Comparison of ENCODE assay signal across 2 cellular contexts in the genomic region with DNA sequence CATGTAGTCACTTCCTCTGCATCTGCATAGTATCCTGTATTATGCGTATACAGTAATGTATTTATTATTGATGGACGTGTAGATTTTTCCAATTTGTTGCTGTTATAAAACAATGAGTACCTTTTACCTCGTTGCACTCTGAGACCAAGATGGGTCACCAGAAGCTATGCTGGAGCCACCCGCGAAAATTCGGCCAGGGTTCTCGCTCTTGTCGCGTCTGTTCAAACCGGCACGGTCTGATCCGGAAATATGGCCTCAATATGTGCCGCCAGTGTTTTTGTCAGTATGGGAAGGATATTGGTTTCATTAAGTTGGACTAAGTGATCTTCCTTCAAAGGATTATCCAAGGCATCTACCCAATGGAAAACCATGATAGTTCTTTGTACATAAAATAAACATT.
TF ChIP-seq lines count a peak whose summit lies in the region.

No MANE protein-coding gene starts in this region.

TF ChIP-seq in SK-N-SH, 30 proteins besides CTCF, POLR2A, EP300 and RAD21 (continued from another document):
- TF ChIP-seq, protein P1, sequence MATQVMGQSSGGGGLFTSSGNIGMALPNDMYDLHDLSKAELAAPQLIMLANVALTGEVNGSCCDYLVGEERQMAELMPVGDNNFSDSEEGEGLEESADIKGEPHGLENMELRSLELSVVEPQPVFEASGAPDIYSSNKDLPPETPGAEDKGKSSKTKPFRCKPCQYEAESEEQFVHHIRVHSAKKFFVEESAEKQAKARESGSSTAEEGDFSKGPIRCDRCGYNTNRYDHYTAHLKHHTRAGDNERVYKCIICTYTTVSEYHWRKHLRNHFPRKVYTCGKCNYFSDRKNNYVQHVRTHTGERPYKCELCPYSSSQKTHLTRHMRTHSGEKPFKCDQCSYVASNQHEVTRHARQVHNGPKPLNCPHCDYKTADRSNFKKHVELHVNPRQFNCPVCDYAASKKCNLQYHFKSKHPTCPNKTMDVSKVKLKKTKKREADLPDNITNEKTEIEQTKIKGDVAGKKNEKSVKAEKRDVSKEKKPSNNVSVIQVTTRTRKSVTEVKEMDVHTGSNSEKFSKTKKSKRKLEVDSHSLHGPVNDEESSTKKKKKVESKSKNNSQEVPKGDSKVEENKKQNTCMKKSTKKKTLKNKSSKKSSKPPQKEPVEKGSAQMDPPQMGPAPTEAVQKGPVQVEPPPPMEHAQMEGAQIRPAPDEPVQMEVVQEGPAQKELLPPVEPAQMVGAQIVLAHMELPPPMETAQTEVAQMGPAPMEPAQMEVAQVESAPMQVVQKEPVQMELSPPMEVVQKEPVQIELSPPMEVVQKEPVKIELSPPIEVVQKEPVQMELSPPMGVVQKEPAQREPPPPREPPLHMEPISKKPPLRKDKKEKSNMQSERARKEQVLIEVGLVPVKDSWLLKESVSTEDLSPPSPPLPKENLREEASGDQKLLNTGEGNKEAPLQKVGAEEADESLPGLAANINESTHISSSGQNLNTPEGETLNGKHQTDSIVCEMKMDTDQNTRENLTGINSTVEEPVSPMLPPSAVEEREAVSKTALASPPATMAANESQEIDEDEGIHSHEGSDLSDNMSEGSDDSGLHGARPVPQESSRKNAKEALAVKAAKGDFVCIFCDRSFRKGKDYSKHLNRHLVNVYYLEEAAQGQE (IDR thresholded peaks at IDR 0.05; ENCODE audit: low read depth, low read length): no peak
- no peak for TF ChIP-seq GATA2 (CRISPR knock-in tag; IDR thresholded peaks at IDR 0.05)
- no peak for TF ChIP-seq YY1 (IDR thresholded peaks at IDR 0.05; ENCODE audit: low read depth)
- no peak for TF ChIP-seq RXRA (IDR thresholded peaks at IDR 0.05; ENCODE audit: borderline replicate concordance, low read depth)
- TF ChIP-seq MXI1 (IDR thresholded peaks at IDR 0.05; ENCODE audit: low read depth, low read length): no peak
- no peak for TF ChIP-seq RFX5 (IDR thresholded peaks at IDR 0.05; ENCODE audit: low read length)
- TF ChIP-seq RCOR1 (IDR thresholded peaks at IDR 0.05; ENCODE audit: low read length): no peak
- TF ChIP-seq TCF12 (IDR thresholded peaks at IDR 0.05): no peak
- TF ChIP-seq, protein P2, sequence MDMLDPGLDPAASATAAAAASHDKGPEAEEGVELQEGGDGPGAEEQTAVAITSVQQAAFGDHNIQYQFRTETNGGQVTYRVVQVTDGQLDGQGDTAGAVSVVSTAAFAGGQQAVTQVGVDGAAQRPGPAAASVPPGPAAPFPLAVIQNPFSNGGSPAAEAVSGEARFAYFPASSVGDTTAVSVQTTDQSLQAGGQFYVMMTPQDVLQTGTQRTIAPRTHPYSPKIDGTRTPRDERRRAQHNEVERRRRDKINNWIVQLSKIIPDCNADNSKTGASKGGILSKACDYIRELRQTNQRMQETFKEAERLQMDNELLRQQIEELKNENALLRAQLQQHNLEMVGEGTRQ (IDR thresholded peaks at IDR 0.05; ENCODE audit: borderline replicate concordance, low read depth, low read length): no peak
- no peak for TF ChIP-seq FOXM1 (IDR thresholded peaks at IDR 0.05; ENCODE audit: low read depth)
- no peak for TF ChIP-seq ELF1 (IDR thresholded peaks at IDR 0.05)
- TF ChIP-seq TAF1 (IDR thresholded peaks at IDR 0.05; ENCODE audit: borderline replicate concordance, low read depth, low read length): no peak
- no peak for TF ChIP-seq JUND (IDR thresholded peaks at IDR 0.05)
- no peak for TF ChIP-seq GABPA (IDR thresholded peaks at IDR 0.05; ENCODE audit: low read depth)
- TF ChIP-seq, protein P3, sequence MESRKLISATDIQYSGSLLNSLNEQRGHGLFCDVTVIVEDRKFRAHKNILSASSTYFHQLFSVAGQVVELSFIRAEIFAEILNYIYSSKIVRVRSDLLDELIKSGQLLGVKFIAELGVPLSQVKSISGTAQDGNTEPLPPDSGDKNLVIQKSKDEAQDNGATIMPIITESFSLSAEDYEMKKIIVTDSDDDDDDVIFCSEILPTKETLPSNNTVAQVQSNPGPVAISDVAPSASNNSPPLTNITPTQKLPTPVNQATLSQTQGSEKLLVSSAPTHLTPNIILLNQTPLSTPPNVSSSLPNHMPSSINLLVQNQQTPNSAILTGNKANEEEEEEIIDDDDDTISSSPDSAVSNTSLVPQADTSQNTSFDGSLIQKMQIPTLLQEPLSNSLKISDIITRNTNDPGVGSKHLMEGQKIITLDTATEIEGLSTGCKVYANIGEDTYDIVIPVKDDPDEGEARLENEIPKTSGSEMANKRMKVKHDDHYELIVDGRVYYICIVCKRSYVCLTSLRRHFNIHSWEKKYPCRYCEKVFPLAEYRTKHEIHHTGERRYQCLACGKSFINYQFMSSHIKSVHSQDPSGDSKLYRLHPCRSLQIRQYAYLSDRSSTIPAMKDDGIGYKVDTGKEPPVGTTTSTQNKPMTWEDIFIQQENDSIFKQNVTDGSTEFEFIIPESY (IDR thresholded peaks at IDR 0.05; ENCODE audit: borderline replicate concordance, low read depth): no peak
- TF ChIP-seq, protein P4, sequence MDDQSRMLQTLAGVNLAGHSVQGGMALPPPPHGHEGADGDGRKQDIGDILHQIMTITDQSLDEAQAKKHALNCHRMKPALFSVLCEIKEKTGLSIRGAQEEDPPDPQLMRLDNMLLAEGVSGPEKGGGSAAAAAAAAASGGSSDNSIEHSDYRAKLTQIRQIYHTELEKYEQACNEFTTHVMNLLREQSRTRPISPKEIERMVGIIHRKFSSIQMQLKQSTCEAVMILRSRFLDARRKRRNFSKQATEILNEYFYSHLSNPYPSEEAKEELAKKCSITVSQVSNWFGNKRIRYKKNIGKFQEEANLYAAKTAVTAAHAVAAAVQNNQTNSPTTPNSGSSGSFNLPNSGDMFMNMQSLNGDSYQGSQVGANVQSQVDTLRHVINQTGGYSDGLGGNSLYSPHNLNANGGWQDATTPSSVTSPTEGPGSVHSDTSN (IDR thresholded peaks at IDR 0.05): no peak

TF ChIP-seq in SK-N-SH treated with all-trans-retinoic acid at 6 μM for 48 hours, 23 proteins besides CTCF, POLR2A, EP300 and RAD21 (continued from another document):
- TF ChIP-seq BACH2 (CRISPR knock-in tag; IDR thresholded peaks at IDR 0.05; ENCODE audit: borderline replicate concordance) (no peak), ZNF8 (CRISPR knock-in tag; IDR thresholded peaks at IDR 0.05) (no peak), SNAI2 (CRISPR knock-in tag; IDR thresholded peaks at IDR 0.05) (no peak), RARB (CRISPR knock-in tag; IDR thresholded peaks at IDR 0.05) (no peak), ESRRG (CRISPR knock-in tag; IDR thresholded peaks at IDR 0.05) (no peak)
- TF ChIP-seq, protein P5, sequence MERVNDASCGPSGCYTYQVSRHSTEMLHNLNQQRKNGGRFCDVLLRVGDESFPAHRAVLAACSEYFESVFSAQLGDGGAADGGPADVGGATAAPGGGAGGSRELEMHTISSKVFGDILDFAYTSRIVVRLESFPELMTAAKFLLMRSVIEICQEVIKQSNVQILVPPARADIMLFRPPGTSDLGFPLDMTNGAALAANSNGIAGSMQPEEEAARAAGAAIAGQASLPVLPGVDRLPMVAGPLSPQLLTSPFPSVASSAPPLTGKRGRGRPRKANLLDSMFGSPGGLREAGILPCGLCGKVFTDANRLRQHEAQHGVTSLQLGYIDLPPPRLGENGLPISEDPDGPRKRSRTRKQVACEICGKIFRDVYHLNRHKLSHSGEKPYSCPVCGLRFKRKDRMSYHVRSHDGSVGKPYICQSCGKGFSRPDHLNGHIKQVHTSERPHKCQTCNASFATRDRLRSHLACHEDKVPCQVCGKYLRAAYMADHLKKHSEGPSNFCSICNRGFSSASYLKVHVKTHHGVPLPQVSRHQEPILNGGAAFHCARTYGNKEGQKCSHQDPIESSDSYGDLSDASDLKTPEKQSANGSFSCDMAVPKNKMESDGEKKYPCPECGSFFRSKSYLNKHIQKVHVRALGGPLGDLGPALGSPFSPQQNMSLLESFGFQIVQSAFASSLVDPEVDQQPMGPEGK (CRISPR knock-in tag; IDR thresholded peaks at IDR 0.05; ENCODE audit: borderline replicate concordance): no peak
- TF ChIP-seq, protein P6, sequence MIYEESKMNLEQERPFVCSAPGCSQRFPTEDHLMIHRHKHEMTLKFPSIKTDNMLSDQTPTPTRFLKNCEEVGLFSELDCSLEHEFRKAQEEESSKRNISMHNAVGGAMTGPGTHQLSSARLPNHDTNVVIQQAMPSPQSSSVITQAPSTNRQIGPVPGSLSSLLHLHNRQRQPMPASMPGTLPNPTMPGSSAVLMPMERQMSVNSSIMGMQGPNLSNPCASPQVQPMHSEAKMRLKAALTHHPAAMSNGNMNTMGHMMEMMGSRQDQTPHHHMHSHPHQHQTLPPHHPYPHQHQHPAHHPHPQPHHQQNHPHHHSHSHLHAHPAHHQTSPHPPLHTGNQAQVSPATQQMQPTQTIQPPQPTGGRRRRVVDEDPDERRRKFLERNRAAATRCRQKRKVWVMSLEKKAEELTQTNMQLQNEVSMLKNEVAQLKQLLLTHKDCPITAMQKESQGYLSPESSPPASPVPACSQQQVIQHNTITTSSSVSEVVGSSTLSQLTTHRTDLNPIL (CRISPR knock-in tag; IDR thresholded peaks at IDR 0.05; ENCODE audit: low read depth): no peak
